In the genomic region with DNA sequence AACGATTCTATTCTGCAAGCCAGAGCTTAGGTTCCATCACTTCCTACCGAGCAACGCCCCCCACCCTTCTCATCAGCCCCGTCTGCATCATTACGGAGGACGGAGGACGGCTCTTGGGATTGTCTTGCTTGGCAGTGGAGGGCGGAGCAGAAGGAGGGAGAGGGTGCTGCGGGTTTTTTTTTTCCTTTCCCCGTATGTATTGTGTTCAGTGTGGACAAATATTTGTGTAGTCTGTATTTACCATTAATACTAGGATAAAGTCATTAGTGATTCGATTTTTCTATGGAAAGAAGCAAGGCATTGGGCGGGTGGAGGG, we compare ENCODE assay signal across 10 cellular contexts.
DNase-seq lines count a peak whose midpoint lies in the region; ATAC-seq, FAIRE-seq and TF ChIP-seq lines count a peak whose summit lies in the region.
"Had no signal": no experiment of that assay in that cellular context is flagged by ENCODE, and none has a peak within 500 bp of the region (broad histone marks: within the 10 kb centered on the region; RNA-seq: fewer than 3 reads in every experiment).

No MANE protein-coding gene starts in this region.

- no peak overlapping the region for H3K4me2 ChIP-seq in SK-N-SH

- peaks cover 34% of the 10 kb centered on the region; the same call in 1 of the 2 replicates for H3K79me2 ChIP-seq in SK-N-SH (ENCODE audit: insufficient read depth)

- POLR2A ChIA-PET in CD4-positive, alpha-beta T cell (lab: Charles Lee): interaction anchor here (1.0 to 3.6 kb wide), 4 partner anchors 11 to 129 kb away, joined by 3 to 34 read pairs (median 3); partner anchors contain the start of gene HIPK2
- POLR2A ChIA-PET in SK-N-SH (lab: Yijun Ruan, JAX): no interaction called here

- H3F3A ChIP-seq in SK-N-SH (replicated peaks; ENCODE audit: insufficient read depth): no peaks in the 10 kb centered on the region

- intact Hi-C loops in CD4-positive, alpha-beta T cell (cut with DNase I, micrococcal nuclease): loop anchor here (5.0 to 10.0 kb wide), 10 partner anchors 74 to 676 kb away; partner anchors contain the start of genes KDM7A (in 1 of the 2) and TBXAS1 (in 1 of the 2)
- intact Hi-C loops in activated T-helper 2 cell treated with anti-CD3 and anti-CD28 coated beads, Interferon-gamma antibody, Interleukin-2, Interleukin-4, amounts not matched to agents 10 μg/mL and 5 μg/mL and 100 μg/mL, durations not matched to agents 14 hours and 24 hours and 36 hours (cut with micrococcal nuclease): loop anchor here (5.0 kb wide), 1 partner anchor 74 kb away; no protein-coding TSS in a partner anchor
- intact Hi-C loops in thyroid gland (cut with DNase I): loop anchor here (5.0 kb wide), 2 partner anchors 129 to 354 kb away; partner anchors contain the start of gene HIPK2

- no peak for TF ChIP-seq RAD21 in SK-N-SH (IDR thresholded peaks at IDR 0.05; ENCODE audit: low read length)

- peak overlapping the region; percentile 78 for H3K4me3 Mint-ChIP-seq in CD4-positive, alpha-beta T cell
- peak overlapping the region; percentile 10 for H3K4me3 Mint-ChIP-seq in activated T-helper 2 cell treated with anti-CD3 and anti-CD28 coated beads, Interferon-gamma antibody, Interleukin-2, Interleukin-4, amounts not matched to agents 10 μg/mL and 5 μg/mL and 100 μg/mL, durations not matched to agents 14 hours and 24 hours and 36 hours (ENCODE audit: low read depth)
- H3K4me3 Mint-ChIP-seq in naive B cell: peak overlapping the region; percentile 73 to 94 (median 86)

- no peak for TF ChIP-seq EP300 in SK-N-SH (IDR thresholded peaks at IDR 0.05; ENCODE audit: borderline replicate concordance in 1 of 2, low read depth in 1 of 2, low read length in 1 of 2)

- peaks cover 5% of the 10 kb centered on the region for H3K36me3 Mint-ChIP-seq in CD4-positive, alpha-beta T cell (ENCODE audit: low read depth)
- no peaks in the 10 kb centered on the region for H3K36me3 Mint-ChIP-seq in activated T-helper 2 cell treated with anti-CD3 and anti-CD28 coated beads, Interferon-gamma antibody, Interleukin-2, Interleukin-4, amounts not matched to agents 10 μg/mL and 5 μg/mL and 100 μg/mL, durations not matched to agents 14 hours and 24 hours and 36 hours (ENCODE audit: low read depth)
- peaks cover 0 to 6% of the 10 kb centered on the region in 2 donors for H3K36me3 Mint-ChIP-seq in naive B cell

- 73 to 76% methylated on average over 12 of the region's 12 CpGs for WGBS in thyroid gland, 2 donors
- WGBS in small intestine, 3 donors: 51 to 73% (median 56%) methylated on average over 11 to 12 of the region's 12 CpGs
- WGBS in SK-N-SH (ENCODE audit: low lambda C conversion rate): 90% methylated on average over 12 of the region's 12 CpGs

- H4K20me1 ChIP-seq in SK-N-SH (ENCODE audit: insufficient read depth): peaks cover 59% of the 10 kb centered on the region

- DNase-seq in CD4-positive, alpha-beta T cell: no peak
- DNase-seq in H7: peak; percentile 59
- no peak for DNase-seq in activated T-helper 2 cell treated with anti-CD3 and anti-CD28 coated beads, Interferon-gamma antibody, Interleukin-2, Interleukin-4, amounts not matched to agents 10 μg/mL and 5 μg/mL and 100 μg/mL, durations not matched to agents 14 hours and 24 hours and 36 hours (ENCODE audit: low spot score)
- no peak for DNase-seq in naive B cell
- DNase-seq in thyroid gland: no peak
- no peak for DNase-seq in small intestine
- no peak for DNase-seq in NCI-H2196 (lab: John Stamatoyannopoulos, UW; ENCODE audit: unreplicated experiment)
- no peak for DNase-seq in SK-N-SH
- DNase-seq: EL had no signal

- H3K27me3 ChIP-seq in CD4-positive, alpha-beta T cell (ENCODE audit: control insufficient read depth, insufficient read depth, low read length): no peaks in the 10 kb centered on the region
- H3K27me3 ChIP-seq in H7 (ENCODE audit: control insufficient read depth, insufficient read depth, low read length) (no peaks in the 10 kb centered on the region), thyroid gland (no peaks in the 10 kb centered on the region), small intestine (ENCODE audit: control insufficient read depth in 2 of 2, insufficient read depth in 2 of 2, low read length in 2 of 2) (no peaks in the 10 kb centered on the region), SK-N-SH (ENCODE audit: insufficient read depth) (no peaks in the 10 kb centered on the region)
- H3K27me3 ChIP-seq: pancreas had no signal

- TF ChIP-seq CTCF in CD4-positive, alpha-beta T cell (IDR thresholded peaks at IDR 0.05): no peak
- TF ChIP-seq CTCF in thyroid gland (IDR thresholded peaks at IDR 0.05) (no peak), SK-N-SH (IDR thresholded peaks at IDR 0.05) (no peak)

- H2AFZ ChIP-seq in SK-N-SH (ENCODE audit: low read depth): no peak overlapping the region

- no peaks in the 10 kb centered on the region for H3K27me3 Mint-ChIP-seq in CD4-positive, alpha-beta T cell
- H3K27me3 Mint-ChIP-seq in activated T-helper 2 cell treated with anti-CD3 and anti-CD28 coated beads, Interferon-gamma antibody, Interleukin-2, Interleukin-4, amounts not matched to agents 10 μg/mL and 5 μg/mL and 100 μg/mL, durations not matched to agents 14 hours and 24 hours and 36 hours (ENCODE audit: low read depth): no peaks in the 10 kb centered on the region
- H3K27me3 Mint-ChIP-seq in naive B cell: no peaks in the 10 kb centered on the region

- peak overlapping the region; percentile 81 for H3K27ac Mint-ChIP-seq in CD4-positive, alpha-beta T cell
- peak overlapping the region; percentile 54 for H3K27ac Mint-ChIP-seq in activated T-helper 2 cell treated with anti-CD3 and anti-CD28 coated beads, Interferon-gamma antibody, Interleukin-2, Interleukin-4, amounts not matched to agents 10 μg/mL and 5 μg/mL and 100 μg/mL, durations not matched to agents 14 hours and 24 hours and 36 hours
- peak overlapping the region; percentile 63 to 89 (median 80) for H3K27ac Mint-ChIP-seq in naive B cell

- peak; percentile 5 for ATAC-seq in CD4-positive, alpha-beta T cell (ENCODE audit: poor library complexity)
- ATAC-seq in naive B cell (ENCODE audit: low read depth in 2 of 2): peak; percentile 9 to 27

- no peak overlapping the region for H3K9ac ChIP-seq in SK-N-SH

- peak overlapping the region; percentile 14 for H3K27ac ChIP-seq in CD4-positive, alpha-beta T cell (ENCODE audit: low read depth, low read length)
- H3K27ac ChIP-seq in thyroid gland: peak overlapping the region in 1 of 3 donors; percentile 57
- H3K27ac ChIP-seq in small intestine (ENCODE audit: low read depth in 1 of 2, low read length in 1 of 2): peak overlapping the region in 1 of 2 donors; percentile 85
- H3K27ac ChIP-seq in SK-N-SH (ENCODE audit: low read depth in 2 of 2, low read length in 1 of 2): no peak overlapping the region

- H3K4me1 ChIP-seq in thyroid gland: peaks cover 22 to 42% of the 10 kb centered on the region in 2 donors
- peaks cover 2 to 4% of the 10 kb centered on the region in 2 donors for H3K4me1 ChIP-seq in small intestine (ENCODE audit: control insufficient read depth in 2 of 2, insufficient read depth in 1 of 2, low read depth in 1 of 2, low read length in 1 of 2)
- H3K4me1 ChIP-seq in SK-N-SH (ENCODE audit: control insufficient read depth in 1 of 2, insufficient read depth in 2 of 2, low read depth in 1 of 2, low read length in 1 of 2): peaks cover 0 to 14% of the 10 kb centered on the region in 2 experiments; a peak in 1 of 4 replicates

- H3K36me3 ChIP-seq in H7 (replicated peaks; ENCODE audit: control insufficient read depth, insufficient read depth, low read length) (no peaks in the 10 kb centered on the region), thyroid gland (no peaks in the 10 kb centered on the region), small intestine (ENCODE audit: control insufficient read depth in 2 of 2, insufficient read depth in 2 of 2, low read length in 2 of 2) (peaks cover 0 to 2% of the 10 kb centered on the region in 2 donors), SK-N-SH (replicated peaks in 1 of 2; ENCODE audit: control insufficient read depth in 1 of 2, insufficient read depth in 2 of 2, low read length in 1 of 2) (peaks cover 13 to 14% of the 10 kb centered on the region in 2 experiments)
- H3K36me3 ChIP-seq: pancreas had no signal

- H3K9me3 ChIP-seq in CD4-positive, alpha-beta T cell (ENCODE audit: control insufficient read depth, low read length): no peaks in the 10 kb centered on the region
- no peaks in the 10 kb centered on the region for H3K9me3 ChIP-seq in thyroid gland
- no peaks in the 10 kb centered on the region for H3K9me3 ChIP-seq in small intestine (ENCODE audit: control insufficient read depth, low read depth)
- no peaks in the 10 kb centered on the region for H3K9me3 ChIP-seq in SK-N-SH
- H3K9me3 ChIP-seq: pancreas had no signal

- peaks cover 71% of the 10 kb centered on the region for H3K4me1 Mint-ChIP-seq in CD4-positive, alpha-beta T cell (ENCODE audit: low read depth)
- peaks cover 42% of the 10 kb centered on the region for H3K4me1 Mint-ChIP-seq in activated T-helper 2 cell treated with anti-CD3 and anti-CD28 coated beads, Interferon-gamma antibody, Interleukin-2, Interleukin-4, amounts not matched to agents 10 μg/mL and 5 μg/mL and 100 μg/mL, durations not matched to agents 14 hours and 24 hours and 36 hours (ENCODE audit: low read depth)
- H3K4me1 Mint-ChIP-seq in naive B cell: peaks cover 35 to 56% (median 56%) of the 10 kb centered on the region in 3 donors

- no peak for FAIRE-seq in small intestine (lab: Jason Lieb, UNC)
- FAIRE-seq: pancreas had no signal

- H3K4me3 ChIP-seq in H7 (ENCODE audit: insufficient read depth, low read depth, low read length): no peak overlapping the region
- no peak overlapping the region for H3K4me3 ChIP-seq in thyroid gland (replicated peaks in 1 of 3)
- no peak overlapping the region for H3K4me3 ChIP-seq in small intestine (ENCODE audit: low read depth in 1 of 2, low read length in 2 of 2)
- no peak overlapping the region for H3K4me3 ChIP-seq in SK-N-SH (ENCODE audit: low read depth in 2 of 2, low read length in 1 of 2)
- H3K4me3 ChIP-seq: pancreas had no signal

- CTCF ChIA-PET in CD4-positive, alpha-beta T cell (lab: Charles Lee): no interaction called here
- CTCF ChIA-PET in SK-N-SH (lab: Yijun Ruan, JAX): interaction anchor here (3.7 to 5.3 kb wide), 7 partner anchors 15 to 355 kb away, joined by 21 to 229 read pairs (median 32); partner anchors contain the start of gene HIPK2

- no peaks in the 10 kb centered on the region for H3K9me2 ChIP-seq in SK-N-SH

- no peaks in the 10 kb centered on the region for H3K9me3 Mint-ChIP-seq in CD4-positive, alpha-beta T cell
- H3K9me3 Mint-ChIP-seq in activated T-helper 2 cell treated with anti-CD3 and anti-CD28 coated beads, Interferon-gamma antibody, Interleukin-2, Interleukin-4, amounts not matched to agents 10 μg/mL and 5 μg/mL and 100 μg/mL, durations not matched to agents 14 hours and 24 hours and 36 hours: no peaks in the 10 kb centered on the region
- no peaks in the 10 kb centered on the region for H3K9me3 Mint-ChIP-seq in naive B cell

- no peak for TF ChIP-seq POLR2A in thyroid gland (IDR thresholded peaks at IDR 0.05)

Comparison
In these comparisons a context has a peak if more than half of its experiments do, and no peak if none do; other contexts are left out.
1. H3K4me3 Mint-ChIP-seq: peak in every context shown above with its lines; median percentile 86 in naive B cell; 78 in CD4-positive, alpha-beta T cell; 10 in activated T-helper 2 cell treated with anti-CD3 and anti-CD28 coated beads, Interferon-gamma antibody, Interleukin-2, Interleukin-4, amounts not matched to agents 10 μg/mL and 5 μg/mL and 100 μg/mL, durations not matched to agents 14 hours and 24 hours and 36 hours.